In genomic region chr3:13858768-13859520, GRCh38 we compare ENCODE assay signal across 15 cellular contexts. TPM values are rescaled to one million over a fixed set of nuclear protein-coding genes. Genes with fewer than 3 reads are reported as not detected.
A peak's percentile ranks its signal among the peaks of the same experiment; 100 is the strongest.
DNase-seq lines count a peak whose midpoint lies in the region; ATAC-seq, FAIRE-seq and TF ChIP-seq lines count a peak whose summit lies in the region.
"Had no signal": no experiment of that assay in that cellular context is flagged by ENCODE, and none has a peak within 500 bp of the region (broad histone marks: within the 10 kb centered on the region; RNA-seq: fewer than 3 reads in every experiment).

No MANE protein-coding gene starts in this region.

- no peak overlapping the region for H3K18ac ChIP-seq in trophoblast cell (ENCODE audit: low read length)

- no peak for ATAC-seq in A549
- ATAC-seq in foreskin keratinocyte: no peak
- no peak for ATAC-seq in lower lobe of right lung
- no peak for ATAC-seq in HG03457 (IDR thresholded peaks at IDR 0.05; ENCODE audit: unreplicated experiment)
- ATAC-seq in psoas muscle: no peak
- ATAC-seq: HCT116 had no signal

- DNase-seq in A549 (ENCODE audit: low read depth in 1 of 2, low spot score in 1 of 2) (no peak), RWPE1 (ENCODE audit: low spot score) (no peak), foreskin keratinocyte (no peak), trophoblast cell (peak; percentile 88 to 91), lower lobe of right lung (no peak), psoas muscle (no peak)
- DNase-seq: 8988T; ACHN; CD4-positive, CD25-positive, alpha-beta regulatory T cell; DMS53 had no signal

- no peak overlapping the region for H3K9ac ChIP-seq in trophoblast cell (ENCODE audit: low read length)
- H3K9ac ChIP-seq: BLaER1 treated with 17β-estradiol and CSF1 and Interleukin-3, amounts not matched to agents 10 nM and 100 nM had no signal

- H4K12ac ChIP-seq in trophoblast cell (ENCODE audit: low read depth, low read length): no peak overlapping the region

- H2AK5ac ChIP-seq in trophoblast cell (ENCODE audit: low read length): no peak overlapping the region

- WGBS in A549 (ENCODE audit: missing lambda C conversion rate): 30% methylated on average over 9 of the region's 9 CpGs
- WGBS in trophoblast cell (ENCODE audit: extremely low coverage, insufficient coverage, insufficient read length): no CpG with 5 or more reads among the region's 9 CpGs
- WGBS in psoas muscle, 3 donors: 70 to 76% (median 71%) methylated on average over 9 of the region's 9 CpGs

- H3K14ac ChIP-seq in trophoblast cell (ENCODE audit: low read length): peak overlapping the region; percentile 9

- no peaks in the 10 kb centered on the region for H3K79me1 ChIP-seq in trophoblast cell (ENCODE audit: low read length)

- no peaks in the 10 kb centered on the region for H3K79me2 ChIP-seq in trophoblast cell (ENCODE audit: control insufficient read depth, insufficient read depth, low read length, poor library complexity)

- no peak overlapping the region for H3K23ac ChIP-seq in trophoblast cell (ENCODE audit: low read length)

- no peaks in the 10 kb centered on the region for H3K4me1 ChIP-seq in A549
- peaks cover 36% of the 10 kb centered on the region for H3K4me1 ChIP-seq in foreskin keratinocyte
- H3K4me1 ChIP-seq in trophoblast cell (ENCODE audit: control insufficient read depth in 1 of 2, insufficient read depth in 2 of 2, low read length in 2 of 2): peaks cover 3 to 6% of the 10 kb centered on the region in 2 experiments
- H3K4me1 ChIP-seq in lower lobe of right lung: no peaks in the 10 kb centered on the region
- H3K4me1 ChIP-seq in psoas muscle: no peaks in the 10 kb centered on the region

- peak overlapping the region; percentile 10 for H2BK120ac ChIP-seq in trophoblast cell (ENCODE audit: insufficient read depth, low read length, poor library complexity)

- TF ChIP-seq EP300 in A549 (IDR thresholded peaks at IDR 0.05): no peak

- no peak overlapping the region for H2BK5ac ChIP-seq in trophoblast cell (ENCODE audit: low read depth, low read length, poor library complexity)

- H3K27ac ChIP-seq in A549 (no peak overlapping the region), RWPE1 (peak overlapping the region; percentile 73), foreskin keratinocyte (peak overlapping the region; percentile 64), trophoblast cell (ENCODE audit: low read depth, low read length) (no peak overlapping the region), lower lobe of right lung (no peak overlapping the region), psoas muscle (no peak overlapping the region)
- H3K27ac ChIP-seq: BLaER1 treated with 17β-estradiol and CSF1 and Interleukin-3, amounts not matched to agents 10 nM and 100 nM; HL-60 had no signal

- H2BK12ac ChIP-seq in trophoblast cell (ENCODE audit: low read length): no peak overlapping the region

- H3K27me3 ChIP-seq in foreskin keratinocyte: no peaks in the 10 kb centered on the region
- H3K27me3 ChIP-seq in trophoblast cell (ENCODE audit: insufficient read depth, low read length): no peaks in the 10 kb centered on the region
- peaks cover 24% of the 10 kb centered on the region for H3K27me3 ChIP-seq in lower lobe of right lung (ENCODE audit: low read depth)
- peaks cover 0 to 45% (median 20%) of the 10 kb centered on the region in 3 donors for H3K27me3 ChIP-seq in psoas muscle (ENCODE audit: insufficient read depth in 3 of 3, low read length in 2 of 3)
- H3K27me3 ChIP-seq: BLaER1 treated with 17β-estradiol and CSF1 and Interleukin-3, amounts not matched to agents 10 nM and 100 nM had no signal

- H3K36me3 ChIP-seq in trophoblast cell (ENCODE audit: control insufficient read depth in 1 of 2, insufficient read depth in 2 of 2, low read length in 2 of 2): no peaks in the 10 kb centered on the region
- H3K36me3 ChIP-seq in lower lobe of right lung: no peaks in the 10 kb centered on the region
- H3K36me3 ChIP-seq in psoas muscle (ENCODE audit: insufficient read depth in 1 of 2, low read depth in 1 of 2): no peaks in the 10 kb centered on the region
- H3K36me3 ChIP-seq: BLaER1 treated with 17β-estradiol and CSF1 and Interleukin-3, amounts not matched to agents 10 nM and 100 nM had no signal

- H3K4ac ChIP-seq in trophoblast cell (ENCODE audit: low read depth, low read length): no peak overlapping the region

- intact Hi-C loops in lower lobe of right lung (cut with DNase I) (no loop called here), psoas muscle (cut with DNase I) (no loop called here)

- FAIRE-seq in A549 (lab: Jason Lieb, UNC): no peak
- FAIRE-seq: H54 had no signal

- H3K4me2 ChIP-seq in A549 (no peak overlapping the region), trophoblast cell (ENCODE audit: low read length) (no peak overlapping the region)
- H3K4me2 ChIP-seq: BLaER1 treated with 17β-estradiol and CSF1 and Interleukin-3, amounts not matched to agents 10 nM and 100 nM had no signal

- TF ChIP-seq CTCF in A549 (IDR thresholded peaks at IDR 0.05) (no peak), RWPE1 (conservative IDR thresholded peaks at IDR 0.05; ENCODE audit: low read depth) (no peak), foreskin keratinocyte (conservative IDR thresholded peaks at IDR 0.05) (no peak), lower lobe of right lung (IDR thresholded peaks at IDR 0.05) (no peak), psoas muscle (IDR thresholded peaks at IDR 0.05) (no peak)

- H4K8ac ChIP-seq in trophoblast cell (ENCODE audit: low read depth, low read length): no peak overlapping the region

- POLR2A ChIA-PET in A549 (lab: Yijun Ruan, JAX): no interaction called here
- POLR2A ChIA-PET in RWPE1 (lab: Yijun Ruan, JAX; ENCODE audit: low non-redundant PET): no interaction called here

- CTCF ChIA-PET in A549 (lab: Yijun Ruan, JAX) (no interaction called here), RWPE1 (lab: Yijun Ruan, JAX) (no interaction called here)

- H3K9me3 ChIP-seq in A549 (no peaks in the 10 kb centered on the region), trophoblast cell (ENCODE audit: insufficient read depth, low read depth, low read length) (peaks cover 3% of the 10 kb centered on the region), lower lobe of right lung (no peaks in the 10 kb centered on the region), psoas muscle (no peaks in the 10 kb centered on the region)
- H3K9me3 ChIP-seq: BLaER1 treated with 17β-estradiol and CSF1 and Interleukin-3, amounts not matched to agents 10 nM and 100 nM had no signal

- H4K91ac ChIP-seq in trophoblast cell (ENCODE audit: low read depth, low read length): no peak overlapping the region

- no peak for TF ChIP-seq RAD21 in A549 (conservative IDR thresholded peaks at IDR 0.05 in 1 of 2, IDR thresholded peaks at IDR 0.05 in 1 of 2)

- H3K4me3 ChIP-seq in A549 (no peak overlapping the region), trophoblast cell (ENCODE audit: low read depth, low read length) (no peak overlapping the region), lower lobe of right lung (no peak overlapping the region), psoas muscle (no peak overlapping the region)
- H3K4me3 ChIP-seq: BLaER1 treated with 17β-estradiol and CSF1 and Interleukin-3, amounts not matched to agents 10 nM and 100 nM had no signal

- TF ChIP-seq POLR2A in A549 (IDR thresholded peaks at IDR 0.05; ENCODE audit: low read length): no peak

- no peak overlapping the region for H2AFZ ChIP-seq in trophoblast cell (ENCODE audit: insufficient read depth, low read length, poor library complexity)

TF ChIP-seq in A549, 52 proteins besides CTCF, POLR2A, EP300 and RAD21:
- TF ChIP-seq, protein P1, sequence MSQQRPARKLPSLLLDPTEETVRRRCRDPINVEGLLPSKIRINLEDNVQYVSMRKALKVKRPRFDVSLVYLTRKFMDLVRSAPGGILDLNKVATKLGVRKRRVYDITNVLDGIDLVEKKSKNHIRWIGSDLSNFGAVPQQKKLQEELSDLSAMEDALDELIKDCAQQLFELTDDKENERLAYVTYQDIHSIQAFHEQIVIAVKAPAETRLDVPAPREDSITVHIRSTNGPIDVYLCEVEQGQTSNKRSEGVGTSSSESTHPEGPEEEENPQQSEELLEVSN (IDR thresholded peaks at IDR 0.05; ENCODE audit: borderline replicate concordance, low read depth): no peak
- peak; percentile 43 for TF ChIP-seq ZFP36 (IDR thresholded peaks at IDR 0.05; ENCODE audit: borderline replicate concordance, partially characterized antibody)
- TF ChIP-seq SMC3 (IDR thresholded peaks at IDR 0.05): no peak
- TF ChIP-seq, protein P2, sequence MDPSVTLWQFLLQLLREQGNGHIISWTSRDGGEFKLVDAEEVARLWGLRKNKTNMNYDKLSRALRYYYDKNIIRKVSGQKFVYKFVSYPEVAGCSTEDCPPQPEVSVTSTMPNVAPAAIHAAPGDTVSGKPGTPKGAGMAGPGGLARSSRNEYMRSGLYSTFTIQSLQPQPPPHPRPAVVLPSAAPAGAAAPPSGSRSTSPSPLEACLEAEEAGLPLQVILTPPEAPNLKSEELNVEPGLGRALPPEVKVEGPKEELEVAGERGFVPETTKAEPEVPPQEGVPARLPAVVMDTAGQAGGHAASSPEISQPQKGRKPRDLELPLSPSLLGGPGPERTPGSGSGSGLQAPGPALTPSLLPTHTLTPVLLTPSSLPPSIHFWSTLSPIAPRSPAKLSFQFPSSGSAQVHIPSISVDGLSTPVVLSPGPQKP (IDR thresholded peaks at IDR 0.05; ENCODE audit: low read depth, low read length): no peak
- no peak for TF ChIP-seq HEYL (CRISPR knock-in tag; IDR thresholded peaks at IDR 0.05)
- no peak for TF ChIP-seq CHD4 (IDR thresholded peaks at IDR 0.05; ENCODE audit: borderline replicate concordance)
- TF ChIP-seq ZNF302 (CRISPR knock-in tag; IDR thresholded peaks at IDR 0.05): no peak
TF ChIP-seq in A549: peak in this region for 1.

RNA-seq across cellular contexts. Expression of gene WNT7A, which starts 20.9 kb away (rescaled TPM):
- polyA plus RNA-seq in A549 (2011; rRNA removed): 0.01 and 0.03 TPM in 2 replicates
- polyA plus RNA-seq in A549 (2012; cell fraction: cytosol; rRNA removed): 0.03 and 0.04 TPM in 2 replicates
- polyA plus RNA-seq in A549 (2012; cell fraction: nucleus; rRNA removed): 0.07 and 0.11 TPM in 2 replicates
- 0.03 to 0.04 TPM in 2 of 3 replicates, not detected in the other for polyA plus RNA-seq in A549 (2017; fragmentation: RNase III; extraction: RNeasy Plus Mini Kit Qiagen cat#74134 plus additional on column Dnase treatment)
- polyA minus RNA-seq in A549 (2011; rRNA and poly(A)+ RNA removed): 0.04 TPM in 1 of 2 replicates, not detected in the other
- 48.2 and 65.5 TPM in 2 replicates for total RNA-seq in foreskin keratinocyte
- polyA plus RNA-seq in foreskin keratinocyte: 42.2 and 54.1 TPM in 2 replicates
- polyA plus RNA-seq in trophoblast cell (2013): 0.37 and 0.46 TPM in 2 replicates
- 4.1 TPM for total RNA-seq in lower lobe of right lung
- not detected for total RNA-seq in psoas muscle
- polyA plus RNA-seq in psoas muscle: under 1 TPM in 1 of 3 donors, not detected in 2; 0.04 TPM

Comparison
In these comparisons a context has a peak if more than half of its experiments do, and no peak if none do; other contexts are left out.
1. DNase-seq: peak in trophoblast cell (2 of 2); none in A549 (0 of 2), RWPE1 (single experiment), foreskin keratinocyte (0 of 2), lower lobe of right lung (single experiment) and psoas muscle (0 of 2).
2. H3K27ac ChIP-seq: peak in RWPE1 (single experiment) and foreskin keratinocyte (single experiment); none in A549 (0 of 2), trophoblast cell (single experiment), lower lobe of right lung (single experiment) and psoas muscle (single experiment).